ENCODE assay signal across 17 cellular contexts in genomic region chr3:16589867-16590624, GRCh38. TPM values are rescaled to one million over a fixed set of nuclear protein-coding genes. Genes with fewer than 3 reads are reported as not detected.
DNase-seq lines count a peak whose midpoint lies in the region; ATAC-seq, FAIRE-seq and TF ChIP-seq lines count a peak whose summit lies in the region.
"Had no signal": no experiment of that assay in that cellular context is flagged by ENCODE, and none has a peak within 500 bp of the region (broad histone marks: within the 10 kb centered on the region; RNA-seq: fewer than 3 reads in every experiment).

No MANE protein-coding gene starts in this region.

- ATAC-seq in GM19328 (IDR thresholded peaks at IDR 0.05; ENCODE audit: unreplicated experiment) = peak; percentile 88
- ATAC-seq in HG02840 (IDR thresholded peaks at IDR 0.05; ENCODE audit: low FRiP score, unreplicated experiment) = peak; percentile 97
- ATAC-seq in HG03565 (IDR thresholded peaks at IDR 0.05; ENCODE audit: unreplicated experiment) = peak; percentile 96
- ATAC-seq: activated naive CD8-positive, alpha-beta T cell treated with anti-CD3 and anti-CD28 coated beads, Interleukin-2, amount 50 U/mL, for 24 hours; Panc1 had no signal

- H3K9ac ChIP-seq in kidney (ENCODE audit: low read length in 2 of 2) = no peak overlapping the region

- no peak for TF ChIP-seq CTCF in kidney (IDR thresholded peaks at IDR 0.05; ENCODE audit: borderline replicate concordance, extremely low read depth, insufficient read depth)

- no peak overlapping the region for H3K4me3 ChIP-seq in kidney (ENCODE audit: low read length in 2 of 2)

- peak; percentile 90 for FAIRE-seq in GM12892 (lab: Jason Lieb, UNC)
- no peak for FAIRE-seq in kidney (lab: Jason Lieb, UNC)
- FAIRE-seq: endothelial cell of umbilical vein, H1 had no signal

- H3K36me3 ChIP-seq in kidney (ENCODE audit: control insufficient read depth in 1 of 2, insufficient read depth in 2 of 2, low read length in 2 of 2) = no peaks in the 10 kb centered on the region

- DNase-seq in GM12892 (ENCODE audit: insufficient read length) (no peak), D341Med (ENCODE audit: low spot score) (no peak), kidney (no peak), iPS-NIHi7 (ENCODE audit: extremely low spot score) (no peak), kidney glomerular epithelial cell (lab: John Stamatoyannopoulos, UW) (no peak)
- DNase-seq: activated naive CD8-positive, alpha-beta T cell treated with anti-CD3 and anti-CD28 coated beads, Interleukin-2, amount 50 U/mL, for 24 hours; CD4-positive, alpha-beta memory T cell; stimulated activated CD4-positive, alpha-beta T cell treated with anti-CD3 and anti-CD28 coated beads, Interleukin-4, amount 100 ng/mL, for 4 hours had no signal

- intact Hi-C loops in kidney (cut with DNase I) = no loop called here

- no peak overlapping the region for H3K27ac ChIP-seq in kidney (ENCODE audit: low read depth in 2 of 2, low read length in 2 of 2)
- H3K27ac ChIP-seq: VCaP had no signal

- H3K4me1 ChIP-seq in kidney (ENCODE audit: control insufficient read depth in 1 of 2, insufficient read depth in 1 of 2, low read depth in 1 of 2, low read length in 2 of 2) = no peaks in the 10 kb centered on the region

- no peaks in the 10 kb centered on the region for H3K9me3 ChIP-seq in kidney (ENCODE audit: control insufficient read depth in 1 of 2, low read length in 2 of 2)

- TF ChIP-seq POLR2A in GM12892 (IDR thresholded peaks at IDR 0.05; ENCODE audit: low read depth, low read length) = no peak

RNA-seq across cellular contexts. Expression of gene DAZL, which starts 15.2 kb away (rescaled TPM):
- polyA plus RNA-seq in GM12892 (2012; ENCODE audit: missing spikeins) = 0.89 TPM
- not detected for total RNA-seq in kidney
- polyA plus RNA-seq in kidney (ENCODE audit: insufficient read depth, low read depth, low replicate concordance) = not detected
- total RNA-seq: CD4-positive, alpha-beta memory T cell; endothelial cell of umbilical vein; M059J; urinary bladder had no signal
- polyA plus RNA-seq: CD4-positive, alpha-beta memory T cell; endothelial cell of umbilical vein; urinary bladder had no signal
